In genomic region chr6:170124836-170125235, GRCh38 we compare ENCODE assay signal across 17 cellular contexts.
DNase-seq lines count a peak whose midpoint lies in the region; ATAC-seq, FAIRE-seq and TF ChIP-seq lines count a peak whose summit lies in the region.
"Had no signal": no experiment of that assay in that cellular context is flagged by ENCODE, and none has a peak within 500 bp of the region (broad histone marks: within the 10 kb centered on the region; RNA-seq: fewer than 3 reads in every experiment).

No MANE protein-coding gene starts in this region.

- no peak for ATAC-seq in HG03135 (IDR thresholded peaks at IDR 0.05; ENCODE audit: unreplicated experiment)
- no peak for ATAC-seq in T-helper 17 cell
- ATAC-seq: SK-N-SH treated with all-trans-retinoic acid at 6 μM for 48 hours; stimulated activated naive B cell treated with anti-CD40 and anti-IgM and Interleukin-4, amounts not matched to agents 10 μg/mL and 1 μg/mL and 100 μg/mL, for 72 hours had no signal

- H3K9me3 ChIP-seq in keratinocyte (ENCODE audit: control insufficient read depth, low read depth, low read length) (peaks cover 6% of the 10 kb centered on the region), sigmoid colon (peaks cover 0 to 4% (median 0%) of the 10 kb centered on the region in 4 donors), T-helper 17 cell (ENCODE audit: control insufficient read depth, low read length, poor library complexity, severe bottlenecking) (peaks cover 5% of the 10 kb centered on the region)

- no peak overlapping the region for H3K27ac Mint-ChIP-seq in T-helper 17 cell
- H3K27ac Mint-ChIP-seq: CD4-positive, CD25-positive, alpha-beta regulatory T cell had no signal

- H3K79me2 ChIP-seq in keratinocyte (ENCODE audit: control insufficient read depth, insufficient read depth, low read length): no peaks in the 10 kb centered on the region

- no peaks in the 10 kb centered on the region for H3K4me1 Mint-ChIP-seq in T-helper 17 cell
- H3K4me1 Mint-ChIP-seq: CD4-positive, CD25-positive, alpha-beta regulatory T cell had no signal

- peak; percentile 94 for FAIRE-seq in keratinocyte (lab: Jason Lieb, UNC)
- FAIRE-seq: astrocyte had no signal

- peak overlapping the region; percentile 49 for H3K4me2 ChIP-seq in keratinocyte (ENCODE audit: control insufficient read depth, extremely low read depth, insufficient read depth, low read depth, low read length)

- no peak for TF ChIP-seq EP300 in sigmoid colon (IDR thresholded peaks at IDR 0.05)

- WGBS in sigmoid colon, 2 donors: 19 to 67% methylated on average over 5 of the region's 5 CpGs

- no peak overlapping the region for H3K9ac ChIP-seq in keratinocyte (ENCODE audit: control insufficient read depth, extremely low read depth, insufficient read depth, low read length)

- no peaks in the 10 kb centered on the region for H3K27me3 ChIP-seq in keratinocyte (ENCODE audit: control insufficient read depth, extremely low read depth, insufficient read depth, low read length)
- no peaks in the 10 kb centered on the region for H3K27me3 ChIP-seq in sigmoid colon

- no peak overlapping the region for H3K4me3 ChIP-seq in keratinocyte (ENCODE audit: control insufficient read depth in 2 of 3, extremely low read depth in 1 of 3, insufficient read depth in 2 of 3, low read depth in 1 of 3, low read length in 3 of 3)
- H3K4me3 ChIP-seq in sigmoid colon: no peak overlapping the region

- no peaks in the 10 kb centered on the region for H4K20me1 ChIP-seq in keratinocyte (ENCODE audit: control insufficient read depth, extremely low read depth, insufficient read depth, low read length)

- H3K4me3 Mint-ChIP-seq in T-helper 17 cell: no peak overlapping the region
- H3K4me3 Mint-ChIP-seq: CD4-positive, CD25-positive, alpha-beta regulatory T cell; stimulated activated naive B cell treated with anti-CD40 and anti-IgM and Interleukin-4, amounts not matched to agents 10 μg/mL and 1 μg/mL and 100 μg/mL, for 72 hours had no signal

- peaks cover 23% of the 10 kb centered on the region for H3K27me3 Mint-ChIP-seq in T-helper 17 cell

- H2AFZ ChIP-seq in keratinocyte (ENCODE audit: control insufficient read depth, low read length): peak overlapping the region; percentile 42

- H3K36me3 ChIP-seq in keratinocyte (ENCODE audit: control insufficient read depth in 2 of 2, extremely low read depth in 1 of 2, insufficient read depth in 2 of 2, low read length in 2 of 2) (no peaks in the 10 kb centered on the region), sigmoid colon (no peaks in the 10 kb centered on the region)

- TF ChIP-seq POLR2A in sigmoid colon (IDR thresholded peaks at IDR 0.05) (no peak), erythroblast (IDR thresholded peaks at IDR 0.05; ENCODE audit: low read length) (no peak)

- TF ChIP-seq CTCF in keratinocyte (optimal IDR thresholded peaks at IDR 0.05 in 1 of 3, IDR thresholded peaks at IDR 0.05 in 1 of 3, conservative IDR thresholded peaks at IDR 0.05 in 1 of 3; ENCODE audit: extremely low read depth in 1 of 3, insufficient read depth in 2 of 3, low read length in 3 of 3) (no peak), sigmoid colon (IDR thresholded peaks at IDR 0.05) (no peak)

- H3K4me1 ChIP-seq in keratinocyte (ENCODE audit: control insufficient read depth, extremely low read depth, insufficient read depth, low read length) (peaks cover 34% of the 10 kb centered on the region), sigmoid colon (peaks cover 0 to 7% (median 6%) of the 10 kb centered on the region in 4 donors)

- peak; percentile 6 for DNase-seq in HT-29 (ENCODE audit: low spot score)
- DNase-seq in SW480 (ENCODE audit: low spot score): peak; percentile 54
- peak; percentile 52 for DNase-seq in keratinocyte (ENCODE audit: low read depth, low spot score)
- DNase-seq in sigmoid colon: peak; percentile 41
- no peak for DNase-seq in T-helper 2 cell
- no peak for DNase-seq in T-helper 17 cell
- DNase-seq in erythroblast (lab: John Stamatoyannopoulos, UW): no peak
- DNase-seq: activated CD4-positive, alpha-beta T cell treated with anti-CD3 and anti-CD28 coated beads for 1 hour; CD4-positive, CD25-positive, alpha-beta regulatory T cell; foreskin melanocyte; GDM1; GOT3; stimulated activated CD4-positive, alpha-beta T cell treated with anti-CD3 and anti-CD28 coated beads, Interleukin-4, amount 100 ng/mL, for 4 hours; stimulated activated naive B cell treated with anti-CD40 and anti-IgM and Interleukin-4, amounts not matched to agents 10 μg/mL and 1 μg/mL and 100 μg/mL, for 72 hours had no signal

- intact Hi-C loops in sigmoid colon (cut with DNase I): no loop called here

- no peaks in the 10 kb centered on the region for H3K36me3 Mint-ChIP-seq in T-helper 17 cell (ENCODE audit: low read depth)
- H3K36me3 Mint-ChIP-seq: CD4-positive, CD25-positive, alpha-beta regulatory T cell had no signal

- H3K9me1 ChIP-seq in keratinocyte (ENCODE audit: control insufficient read depth, extremely low read depth, insufficient read depth, low read length): no peaks in the 10 kb centered on the region

- dilution Hi-C loops in keratinocyte (cut with MboI; ENCODE audit: extremely low pct_ligation_motif_present, low sequenced_read_pairs): loop anchor here (25.0 kb wide), 1 partner anchor 288 kb away; no protein-coding TSS in a partner anchor

- H3K27ac ChIP-seq in keratinocyte (ENCODE audit: control insufficient read depth, insufficient read depth, low read length) (peak overlapping the region; percentile 40), sigmoid colon (no peak overlapping the region)

Comparison
In these comparisons a context has a peak if more than half of its experiments do, and no peak if none do; other contexts are left out.
1. DNase-seq: peak in HT-29 (single experiment), SW480 (single experiment), keratinocyte (single experiment) and sigmoid colon (single experiment); none in T-helper 2 cell (0 of 5), T-helper 17 cell (0 of 3) and erythroblast (0 of 2).